Comparison of ENCODE assay signal across 8 cellular contexts in genomic region chr5:134184155-134185135, GRCh38. TPM values are rescaled to one million over a fixed set of nuclear protein-coding genes. Genes with fewer than 3 reads are reported as not detected.
DNase-seq lines count a peak whose midpoint lies in the region; ATAC-seq and TF ChIP-seq lines count a peak whose summit lies in the region.

No MANE protein-coding gene starts in this region.

- no peak overlapping the region for H3K9ac ChIP-seq in mammary epithelial cell (ENCODE audit: insufficient read depth, low read length)

- TF ChIP-seq CTCF in DOHH2 (IDR thresholded peaks at IDR 0.05; ENCODE audit: low read depth, low read length, poor library complexity, severe bottlenecking) (peak; percentile 86), WI38 (IDR thresholded peaks at IDR 0.05; ENCODE audit: low read depth, low read length) (peak; percentile 91), mammary epithelial cell (conservative IDR thresholded peaks at IDR 0.05 in 1 of 2, IDR thresholded peaks at IDR 0.05 in 1 of 2; ENCODE audit: extremely low read depth in 1 of 2, insufficient read depth in 1 of 2, low read depth in 1 of 2, low read length in 2 of 2) (peak; percentile 88 to 97), kidney epithelial cell (IDR thresholded peaks at IDR 0.05; ENCODE audit: insufficient read depth, low read length, poor library complexity, severe bottlenecking) (peak; percentile 95)

- in situ Hi-C loops in mammary epithelial cell (cut with MboI; ENCODE audit: low sequenced_read_pairs in 2 of 2) = loop anchor here (5.0 to 25.0 kb wide), 2 partner anchors 103 to 403 kb away; no protein-coding TSS in a partner anchor

- DNase-seq in H4 (ENCODE audit: low spot score) (peak; percentile 56), NCI-H1092 (lab: John Stamatoyannopoulos, UW) (peak; percentile 23), mammary epithelial cell (peak; percentile 42), kidney epithelial cell (ENCODE audit: low read depth) (peak; percentile 39)
- peak; percentile 70 for DNase-seq in stimulated activated CD4-positive, alpha-beta T cell treated with anti-CD3 and anti-CD28 coated beads, Interleukin-4, amount 100 ng/mL, for 1 hour

- intact Hi-C loops in mammary epithelial cell (cut with micrococcal nuclease) = loop anchor here (1.0 to 2.0 kb wide), 3 partner anchors 42 to 402 kb away; partner anchors contain the start of gene PPP2CA

- 0 out of 2 replicates have a peak, but pooled peaks cover 8% of the 10 kb centered on the region for H3F3A ChIP-seq in DOHH2 (ENCODE audit: control insufficient read depth, insufficient read depth)

- H4K20me1 ChIP-seq in DOHH2 (ENCODE audit: control insufficient read depth, insufficient read depth, low read depth, low read length) (no peaks in the 10 kb centered on the region; the same call in 1 of the 2 replicates), mammary epithelial cell (ENCODE audit: insufficient read depth, low read length) (no peaks in the 10 kb centered on the region)

- H3K4me2 ChIP-seq in DOHH2 (ENCODE audit: low read length) (no peak overlapping the region), mammary epithelial cell (ENCODE audit: insufficient read depth, low read depth, low read length) (no peak overlapping the region)

- H3K79me2 ChIP-seq in DOHH2 (ENCODE audit: control insufficient read depth, low read length) (no peaks in the 10 kb centered on the region), mammary epithelial cell (ENCODE audit: insufficient read depth, low read length) (no peaks in the 10 kb centered on the region)

- no TSS peak for BruUV-seq in mammary epithelial cell (replicated peaks; lab: Mats Ljungman, UMichigan)

- H2AFZ ChIP-seq in mammary epithelial cell (ENCODE audit: low read depth, low read length) = no peak overlapping the region

- H3K9me2 ChIP-seq in DOHH2 (replicated peaks; ENCODE audit: control insufficient read depth, low read length) = no peaks in the 10 kb centered on the region

- H3K27me3 ChIP-seq in DOHH2 (ENCODE audit: control insufficient read depth, low read length) (no peaks in the 10 kb centered on the region), mammary epithelial cell (ENCODE audit: insufficient read depth, low read length) (no peaks in the 10 kb centered on the region), kidney epithelial cell (ENCODE audit: control insufficient read depth, insufficient read depth, low read length) (no peaks in the 10 kb centered on the region)

- H3K4me1 ChIP-seq in DOHH2 (ENCODE audit: control insufficient read depth, low read length) (peaks cover 7% of the 10 kb centered on the region), mammary epithelial cell (ENCODE audit: insufficient read depth, low read length) (no peaks in the 10 kb centered on the region)

- H3K27ac ChIP-seq in DOHH2 (ENCODE audit: low read depth, low read length) (no peak overlapping the region), mammary epithelial cell (ENCODE audit: insufficient read depth, low read depth, low read length) (no peak overlapping the region)

- H3K9me3 ChIP-seq in DOHH2 (ENCODE audit: control insufficient read depth, insufficient read depth, low read length) = no peaks in the 10 kb centered on the region
- H3K9me3 ChIP-seq in mammary epithelial cell (replicated peaks; ENCODE audit: insufficient read depth, low read length) = no peaks in the 10 kb centered on the region

- 54% methylated on average over 10 of the region's 11 CpGs for WGBS in mammary epithelial cell (ENCODE audit: low coverage, missing lambda C conversion rate)

- no peak for ATAC-seq in GM18519 (IDR thresholded peaks at IDR 0.05; ENCODE audit: low FRiP score, unreplicated experiment)

- dilution Hi-C loops in mammary epithelial cell (cut with HindIII; ENCODE audit: low sequenced_read_pairs) = no loop called here

- H3K4me3 ChIP-seq in DOHH2 (ENCODE audit: low read length) (no peak overlapping the region), WI38 (ENCODE audit: low read depth, low read length) (no peak overlapping the region), mammary epithelial cell (replicated peaks in 1 of 3; ENCODE audit: insufficient read depth in 1 of 3, low read depth in 2 of 3, low read length in 3 of 3) (no peak overlapping the region), kidney epithelial cell (ENCODE audit: low read depth, low read length) (no peak overlapping the region)

- H3K36me3 ChIP-seq in DOHH2 (ENCODE audit: control insufficient read depth, low read length) (no peaks in the 10 kb centered on the region), mammary epithelial cell (ENCODE audit: insufficient read depth, low read length) (no peaks in the 10 kb centered on the region), kidney epithelial cell (ENCODE audit: control insufficient read depth, insufficient read depth, low read length) (no peaks in the 10 kb centered on the region)

- CTCF ChIA-PET in mammary epithelial cell (lab: Charles Lee; ENCODE audit: low non-redundant PET) = no interaction called here

RNA-seq across cellular contexts. Expression of gene SKP1, which starts 7.7 kb away (rescaled TPM):
- total RNA-seq in H4 (2014; rRNA removed; shearing (Covaris generic)) = 886 and 1,193 TPM in 2 replicates
- total RNA-seq in mammary epithelial cell (100 to 1,000 TPM; 146 to 231 TPM), kidney epithelial cell (222 and 233 TPM in 2 replicates)
- polyA plus RNA-seq in mammary epithelial cell = 389 TPM
- 130 TPM for polyA minus RNA-seq in mammary epithelial cell

RNA-seq across cellular contexts. Expression of gene PPP2CA, which starts 41.4 kb away (rescaled TPM):
- total RNA-seq in H4 (2014; rRNA removed; shearing (Covaris generic)) = 179 and 250 TPM in 2 replicates
- 100 to 1,000 TPM in 1 of 2 donors, 10 to 100 TPM in 1; 80.7 to 170 TPM for total RNA-seq in mammary epithelial cell
- polyA plus RNA-seq in mammary epithelial cell = 135 TPM
- polyA minus RNA-seq in mammary epithelial cell = 84.7 TPM
- 232 and 249 TPM in 2 replicates for total RNA-seq in kidney epithelial cell
